32 cellular contexts compared by ENCODE assay signal in genomic region chr10:116461680-116462079, GRCh38. TPM values are rescaled to one million over a fixed set of nuclear protein-coding genes. Genes with fewer than 3 reads are reported as not detected.
"Had no signal": no experiment of that assay in that cellular context is flagged by ENCODE, and none has a peak within 500 bp of the region (broad histone marks: within the 10 kb centered on the region; RNA-seq: fewer than 3 reads in every experiment).

No MANE protein-coding gene starts in this region.

- H3K27me3 ChIP-seq: esophagus squamous epithelium, gastrocnemius medialis, left lung had no signal

- H3K4me1 ChIP-seq: esophagus squamous epithelium, gastrocnemius medialis, heart right ventricle, left lung, lower lobe of right lung had no signal

- H3K9me3 ChIP-seq: esophagus squamous epithelium, gastrocnemius medialis, heart right ventricle, left lung, lower lobe of right lung, mucosa of descending colon had no signal

- ATAC-seq: esophagus mucosa, gastrocnemius medialis, heart right ventricle, left cardiac atrium, left lung, left ventricle myocardium superior, lower lobe of right lung, mucosa of descending colon had no signal

- H3K36me3 ChIP-seq: esophagus squamous epithelium, gastrocnemius medialis, heart right ventricle, left lung, lower lobe of right lung had no signal

- H3K4me3 ChIP-seq: coronary artery, dorsolateral prefrontal cortex, esophagus squamous epithelium, gastrocnemius medialis, heart right ventricle, left lung, lower lobe of right lung, mucosa of descending colon had no signal

- FAIRE-seq: colon, endometrium, islet of Langerhans, keratinocyte had no signal

- H3K27ac ChIP-seq: coronary artery, dorsolateral prefrontal cortex, epithelial cell of prostate, esophagus squamous epithelium, gastrocnemius medialis, heart right ventricle, left lung, lower lobe of right lung had no signal

- DNase-seq: dermis blood vessel endothelial cell; dorsolateral prefrontal cortex; effector CD4-positive, alpha-beta T cell; effector memory CD4-positive, alpha-beta T cell; erythroblast; esophagus squamous epithelium; foreskin fibroblast; foreskin melanocyte; gastrocnemius medialis; glutamatergic neuron; head of caudate nucleus; heart right ventricle; hippocampal formation; left cardiac atrium; left lung; left ventricle myocardium superior; lower lobe of right lung; mesenchymal stem cell; mucosa of descending colon; naive B cell had no signal

RNA-seq across cellular contexts. Expression of gene PNLIPRP3, which starts 34.0 kb away (rescaled TPM):
- total RNA-seq: dorsolateral prefrontal cortex, gastrocnemius medialis, glomerular endothelial cell, heart right ventricle, kidney epithelial cell, left cardiac atrium, left ventricle myocardium superior, lower lobe of right lung, lung microvascular endothelial cell, mesenteric fat pad, mesothelial cell of epicardium had no signal
- polyA plus RNA-seq: heart right ventricle had no signal
